ENCODE assay signal across 17 cellular contexts in genomic region chr11:2542406-2542805, GRCh38.
A peak's percentile ranks its signal among the peaks of the same experiment; 100 is the strongest.
DNase-seq lines count a peak whose midpoint lies in the region; ATAC-seq and TF ChIP-seq lines count a peak whose summit lies in the region.
"Had no signal": no experiment of that assay in that cellular context is flagged by ENCODE, and none has a peak within 500 bp of the region (broad histone marks: within the 10 kb centered on the region; RNA-seq: fewer than 3 reads in every experiment).

No MANE protein-coding gene starts in this region.

- H3K9me3 ChIP-seq in BLaER1 treated with 17β-estradiol and CSF1 and Interleukin-3, amounts not matched to agents 10 nM and 100 nM (replicated peaks in 1 of 11), result no peaks in the 10 kb centered on the region

- H3K9ac ChIP-seq in BLaER1 treated with 17β-estradiol and CSF1 and Interleukin-3, amounts not matched to agents 10 nM and 100 nM, result no peak overlapping the region

- peaks cover 0 to 4% (median 0%) of the 10 kb centered on the region in 11 experiments; a peak in 1 of 22 replicates for H3K36me3 ChIP-seq in BLaER1 treated with 17β-estradiol and CSF1 and Interleukin-3, amounts not matched to agents 10 nM and 100 nM

- H3K4me3 Mint-ChIP-seq in glutamatergic neuron (ENCODE audit: unreplicated experiment), result no peak overlapping the region

- H3K27ac Mint-ChIP-seq in glutamatergic neuron (ENCODE audit: unreplicated experiment), result no peak overlapping the region

- H4K20me1 ChIP-seq in BLaER1 treated with 17β-estradiol and CSF1 and Interleukin-3, amounts not matched to agents 10 nM and 100 nM, result peaks cover 0 to 26% (median 0%) of the 10 kb centered on the region in 11 experiments; a peak in 6 of 22 replicates

- peak overlapping the region in 9 of 11 experiments; percentile 17 to 49 (median 40); a peak in 17 of 22 replicates for H3K4me2 ChIP-seq in BLaER1 treated with 17β-estradiol and CSF1 and Interleukin-3, amounts not matched to agents 10 nM and 100 nM

- no peak for ATAC-seq in sciatic nerve
- no peak for ATAC-seq in HG03039 (IDR thresholded peaks at IDR 0.05; ENCODE audit: unreplicated experiment)
- ATAC-seq in HG03520 (IDR thresholded peaks at IDR 0.05; ENCODE audit: unreplicated experiment), result no peak

- no peaks in the 10 kb centered on the region for H3K36me3 Mint-ChIP-seq in glutamatergic neuron (ENCODE audit: unreplicated experiment)

- H3K4me3 ChIP-seq in BLaER1 treated with 17β-estradiol and CSF1 and Interleukin-3, amounts not matched to agents 10 nM and 100 nM, result no peak overlapping the region

- no peaks in the 10 kb centered on the region for H3K27me3 ChIP-seq in BLaER1 treated with 17β-estradiol and CSF1 and Interleukin-3, amounts not matched to agents 10 nM and 100 nM

- H3K27ac ChIP-seq in BLaER1 treated with 17β-estradiol and CSF1 and Interleukin-3, amounts not matched to agents 10 nM and 100 nM, result no peak overlapping the region
- H3K27ac ChIP-seq: RWPE1 had no signal

- peaks cover 5% of the 10 kb centered on the region for H3K4me1 Mint-ChIP-seq in glutamatergic neuron (ENCODE audit: low read depth, unreplicated experiment)

- no peak for TF ChIP-seq CTCF in glutamatergic neuron (IDR thresholded peaks at IDR 0.05; ENCODE audit: partially characterized antibody, unreplicated experiment)

- intact Hi-C loops in sciatic nerve (cut with DNase I), result loop anchor here (5.0 kb wide), 1 partner anchor 435 kb away; no protein-coding TSS in a partner anchor

- peak; percentile 39 for DNase-seq in activated effector memory CD4-positive, alpha-beta T cell treated with anti-CD3 and anti-CD28 coated beads, Interleukin-2, amount 50 U/mL, for 16 hours
- no peak for DNase-seq in activated effector memory CD4-positive, alpha-beta T cell treated with Interleukin-2 at 50 U/mL for 16 hours
- DNase-seq in glutamatergic neuron (peak; percentile 5), sciatic nerve (ENCODE audit: low spot score) (peak; percentile 36), NCI-H2107 treated with DMSO at 0.1 percent for 48 hours (lab: John Stamatoyannopoulos, UW; ENCODE audit: unreplicated experiment) (no peak)
- DNase-seq: DMS 273 treated with DMSO at 0.1 percent for 48 hours, GDM1, GOT3, KG1, NCI-H1436, NCI-H2029, NCI-H2171 treated with DMSO at 0.1 percent for 48 hours, NCI-H446 treated with DMSO at 0.1 percent for 48 hours had no signal

- H3K27me3 Mint-ChIP-seq in glutamatergic neuron (ENCODE audit: unreplicated experiment), result peaks cover 5% of the 10 kb centered on the region

- H3K4me1 ChIP-seq in BLaER1 treated with 17β-estradiol and CSF1 and Interleukin-3, amounts not matched to agents 10 nM and 100 nM, result peaks cover 10 to 37% (median 33%) of the 10 kb centered on the region in 10 experiments; a peak in 17 of 20 replicates

- H3K9me3 Mint-ChIP-seq in glutamatergic neuron (ENCODE audit: unreplicated experiment), result no peaks in the 10 kb centered on the region

Comparison
In these comparisons a context has a peak if more than half of its experiments do, and no peak if none do; other contexts are left out.
1. DNase-seq: peak in activated effector memory CD4-positive, alpha-beta T cell treated with anti-CD3 and anti-CD28 coated beads, Interleukin-2, amount 50 U/mL, for 16 hours (single experiment), glutamatergic neuron (single experiment) and sciatic nerve (single experiment); none in activated effector memory CD4-positive, alpha-beta T cell treated with Interleukin-2 at 50 U/mL for 16 hours (single experiment) and NCI-H2107 treated with DMSO at 0.1 percent for 48 hours (single experiment).